In genomic region chr5:159262472-159262858, GRCh38 we compare ENCODE assay signal across 8 cellular contexts. TPM values are rescaled to one million over a fixed set of nuclear protein-coding genes. Genes with fewer than 3 reads are reported as not detected.
A peak's percentile ranks its signal among the peaks of the same experiment; 100 is the strongest.
DNase-seq lines count a peak whose midpoint lies in the region; ATAC-seq and TF ChIP-seq lines count a peak whose summit lies in the region.

No MANE protein-coding gene starts in this region.

- peak overlapping the region; percentile 98 for H3K4me3 Mint-ChIP-seq in T-helper 17 cell
- peak overlapping the region; percentile 98 for H3K4me3 Mint-ChIP-seq in osteocyte (ENCODE audit: unreplicated experiment)

- H3K27me3 Mint-ChIP-seq in T-helper 17 cell (no peaks in the 10 kb centered on the region), osteocyte (ENCODE audit: unreplicated experiment) (peaks cover 30% of the 10 kb centered on the region)

- CTCF ChIA-PET in A673 (lab: Charles Lee), result no interaction called here

- no peak for TF ChIP-seq CTCF in A673 (conservative IDR thresholded peaks at IDR 0.05; ENCODE audit: low read depth, low read length)
- TF ChIP-seq CTCF in fibroblast of the aortic adventitia (IDR thresholded peaks at IDR 0.05; ENCODE audit: insufficient read depth, low read length), result no peak
- no peak for TF ChIP-seq CTCF in osteocyte (IDR thresholded peaks at IDR 0.05)

- H3K4me3 ChIP-seq in A673 (ENCODE audit: low read depth, low read length, poor library complexity, severe bottlenecking) (peak overlapping the region; percentile 89), fibroblast of the aortic adventitia (ENCODE audit: low read depth, low read length) (peak overlapping the region; percentile 96)

- H3K9me3 ChIP-seq in A673 (ENCODE audit: low read depth, low read length, poor library complexity, severe bottlenecking), result no peaks in the 10 kb centered on the region
- no peaks in the 10 kb centered on the region for H3K9me3 ChIP-seq in T-helper 17 cell (ENCODE audit: control insufficient read depth, low read length, poor library complexity, severe bottlenecking)

- peak; percentile 4 for ATAC-seq in GM18519 (IDR thresholded peaks at IDR 0.05; ENCODE audit: low FRiP score, unreplicated experiment)
- ATAC-seq in HG03175 (IDR thresholded peaks at IDR 0.05; ENCODE audit: unreplicated experiment), result peak; percentile 6
- peak; percentile 20 for ATAC-seq in T-helper 17 cell

- no peaks in the 10 kb centered on the region for H3K36me3 ChIP-seq in A673 (ENCODE audit: insufficient read depth, low read length, poor library complexity, severe bottlenecking)

- H3K9me3 Mint-ChIP-seq in osteocyte (ENCODE audit: unreplicated experiment), result no peaks in the 10 kb centered on the region

- H3K27me3 ChIP-seq in A673 (replicated peaks; ENCODE audit: insufficient read depth, low read depth, low read length, poor library complexity), result no peaks in the 10 kb centered on the region

- peaks cover 4% of the 10 kb centered on the region for H3K4me1 ChIP-seq in A673 (ENCODE audit: insufficient read depth, low read length, poor library complexity, severe bottlenecking)

- intact Hi-C loops in A673 (cut with micrococcal nuclease; ENCODE audit: unreplicated experiment), result loop anchor here (2.0 kb wide), 2 partner anchors 54 to 104 kb away; partner anchors contain the start of gene RNF145

- H3K27ac Mint-ChIP-seq in T-helper 17 cell (peak overlapping the region; percentile 99), osteocyte (ENCODE audit: unreplicated experiment) (peak overlapping the region; percentile 97)

- peaks cover 6% of the 10 kb centered on the region for H3K36me3 Mint-ChIP-seq in T-helper 17 cell (ENCODE audit: low read depth)
- H3K36me3 Mint-ChIP-seq in osteocyte (ENCODE audit: unreplicated experiment), result no peaks in the 10 kb centered on the region

- H3K27ac ChIP-seq in A673 (ENCODE audit: low read depth, low read length, poor library complexity, severe bottlenecking), result peak overlapping the region; percentile 94

- DNase-seq in A673 (ENCODE audit: low spot score), result peak; percentile 36
- no peak for DNase-seq in T-helper 17 cell
- peak; percentile 25 for DNase-seq in fibroblast of the aortic adventitia (ENCODE audit: low read depth)
- DNase-seq in osteocyte (ENCODE audit: extremely low spot score, unreplicated experiment), result no peak
- DNase-seq in NCI-H2107 (lab: John Stamatoyannopoulos, UW), result no peak
- no peak for DNase-seq in inferior parietal cortex (ENCODE audit: extremely low spot score)

- peaks cover 24% of the 10 kb centered on the region for H3K4me1 Mint-ChIP-seq in T-helper 17 cell
- H3K4me1 Mint-ChIP-seq in osteocyte (ENCODE audit: unreplicated experiment), result peaks cover 15% of the 10 kb centered on the region

- POLR2A ChIA-PET in A673 (lab: Charles Lee; ENCODE audit: low non-redundant PET), result no interaction called here

- BruUV-seq in A673 (replicated peaks; lab: Mats Ljungman, UMichigan), result TSS peak; percentile 96

RNA-seq across cellular contexts. Expression of gene UBLCP1, which starts 0.6 kb away (rescaled TPM):
- total RNA-seq in A673 (2021) (23.5 and 23.8 TPM in 2 replicates), T-helper 17 cell (10 to 100 TPM; 19.0 to 20.8 TPM), fibroblast of the aortic adventitia (ENCODE audit: low replicate concordance) (36.5 and 82.8 TPM in 2 replicates), osteocyte (33.8 and 35.7 TPM in 2 replicates)

RNA-seq across cellular contexts. Expression of gene RNF145, which starts 53.1 kb away (rescaled TPM):
- total RNA-seq in A673 (2021), result 103 and 132 TPM in 2 replicates
- 10 to 100 TPM; 61.1 to 70.5 TPM for total RNA-seq in T-helper 17 cell
- 35.2 and 42.9 TPM in 2 replicates for total RNA-seq in fibroblast of the aortic adventitia (ENCODE audit: low replicate concordance)
- total RNA-seq in osteocyte, result 93.4 and 99.8 TPM in 2 replicates

Comparison
In these comparisons a context has a peak if more than half of its experiments do, and no peak if none do; other contexts are left out.
1. DNase-seq: peak in A673 (single experiment) and fibroblast of the aortic adventitia (single experiment); none in T-helper 17 cell (0 of 3), osteocyte (single experiment), NCI-H2107 (single experiment) and inferior parietal cortex (single experiment).
2. Peak in every context shown above with its lines, with median percentiles within 50 percentile points of each other: ATAC-seq.